Comparison of ENCODE assay signal across 8 cellular contexts in genomic region chr9:121545875-121546423, GRCh38. TPM values are rescaled to one million over a fixed set of nuclear protein-coding genes. Genes with fewer than 3 reads are reported as not detected.
A peak's percentile ranks its signal among the peaks of the same experiment; 100 is the strongest.
DNase-seq lines count a peak whose midpoint lies in the region; ATAC-seq lines count a peak whose summit lies in the region.

No MANE protein-coding gene starts in this region.

- intact Hi-C loops in activated CD4-positive, alpha-beta T cell treated with anti-CD3 and anti-CD28 coated beads, Interleukin-2, amount 10 ng/mL, durations not matched to agents 24 days and 14 days (cut with micrococcal nuclease) = loop anchor here (1.0 to 10.0 kb wide), 2 partner anchors 139 to 446 kb away; no protein-coding TSS in a partner anchor

- no peaks in the 10 kb centered on the region for H3K36me3 Mint-ChIP-seq in activated CD4-positive, alpha-beta T cell treated with anti-CD3 and anti-CD28 coated beads, Interleukin-2, amount 10 ng/mL, durations not matched to agents 24 days and 14 days (ENCODE audit: low read depth)

- DNase-seq in ACHN (peak; percentile 91), NCI-H510A (lab: John Stamatoyannopoulos, UW) (peak; percentile 94), dermis microvascular lymphatic vessel endothelial cell (ENCODE audit: low read depth in 2 of 2) (peak; percentile 80 to 93), lung microvascular endothelial cell (ENCODE audit: low read depth in 2 of 2) (peak; percentile 94 to 96)
- peak; percentile 90 for DNase-seq in activated CD4-positive, alpha-beta T cell treated with anti-CD3 and anti-CD28 coated beads, Interleukin-2, amount 10 ng/mL, durations not matched to agents 24 days and 14 days
- DNase-seq in stimulated activated CD4-positive, alpha-beta T cell treated with anti-CD3 and anti-CD28 coated beads, TNF-alpha, amount 100 ng/mL, for 48 hours (ENCODE audit: low read depth in 3 of 3) = peak; percentile 40 to 67 (median 64)

- H3K27ac Mint-ChIP-seq in activated CD4-positive, alpha-beta T cell treated with anti-CD3 and anti-CD28 coated beads, Interleukin-2, amount 10 ng/mL, durations not matched to agents 24 days and 14 days = no peak overlapping the region

- in situ Hi-C loops in ACHN (cut with HindIII; ENCODE audit: low pct_ligation_motif_present, low pct_unique_long_range_greater_than_20kb, low sequenced_read_pairs) = no loop called here

- ATAC-seq in GM18511 (IDR thresholded peaks at IDR 0.05; ENCODE audit: unreplicated experiment) (peak; percentile 90), HG03354 (IDR thresholded peaks at IDR 0.05; ENCODE audit: poor library complexity, severe bottlenecking, unreplicated experiment) (peak; percentile 81)

- no peaks in the 10 kb centered on the region for H3K9me3 Mint-ChIP-seq in activated CD4-positive, alpha-beta T cell treated with anti-CD3 and anti-CD28 coated beads, Interleukin-2, amount 10 ng/mL, durations not matched to agents 24 days and 14 days

- H3K4me1 Mint-ChIP-seq in activated CD4-positive, alpha-beta T cell treated with anti-CD3 and anti-CD28 coated beads, Interleukin-2, amount 10 ng/mL, durations not matched to agents 24 days and 14 days = no peaks in the 10 kb centered on the region

- peaks cover 3% of the 10 kb centered on the region for H3K27me3 Mint-ChIP-seq in activated CD4-positive, alpha-beta T cell treated with anti-CD3 and anti-CD28 coated beads, Interleukin-2, amount 10 ng/mL, durations not matched to agents 24 days and 14 days

- H3K4me3 Mint-ChIP-seq in activated CD4-positive, alpha-beta T cell treated with anti-CD3 and anti-CD28 coated beads, Interleukin-2, amount 10 ng/mL, durations not matched to agents 24 days and 14 days = no peak overlapping the region

RNA-seq across cellular contexts. Expression of gene GGTA1, which starts 46.3 kb away (rescaled TPM):
- 0.14 TPM in 1 of 2 replicates, not detected in the other for total RNA-seq in activated CD4-positive, alpha-beta T cell treated with anti-CD3 and anti-CD28 coated beads, Interleukin-2, amount 10 ng/mL, durations not matched to agents 24 days and 14 days
- total RNA-seq in dermis microvascular lymphatic vessel endothelial cell (4.9 and 13.4 TPM in 2 replicates), lung microvascular endothelial cell (5.4 and 9.5 TPM in 2 replicates)

Comparison
In these comparisons a context has a peak if more than half of its experiments do, and no peak if none do; other contexts are left out.
1. Peak in every context shown above with its lines: DNase-seq and ATAC-seq.